12 cellular contexts compared by ENCODE assay signal in genomic region chr2:17757321-17757720, GRCh38. TPM values are rescaled to one million over a fixed set of nuclear protein-coding genes. Genes with fewer than 3 reads are reported as not detected.
A peak's percentile ranks its signal among the peaks of the same experiment; 100 is the strongest.
DNase-seq lines count a peak whose midpoint lies in the region; ATAC-seq and TF ChIP-seq lines count a peak whose summit lies in the region.
"Had no signal": no experiment of that assay in that cellular context is flagged by ENCODE, and none has a peak within 500 bp of the region (broad histone marks: within the 10 kb centered on the region; RNA-seq: fewer than 3 reads in every experiment).

No MANE protein-coding gene starts in this region.

- H4K20me1 ChIP-seq in hepatocyte (ENCODE audit: insufficient read depth, poor library complexity, severe bottlenecking), result no peaks in the 10 kb centered on the region

- no peak overlapping the region for H3K4me3 Mint-ChIP-seq in effector memory CD8-positive, alpha-beta T cell
- H3K4me3 Mint-ChIP-seq: WTC11 had no signal

- H3K27me3 ChIP-seq in left ventricle myocardium inferior (ENCODE audit: low read depth), result no peaks in the 10 kb centered on the region
- H3K27me3 ChIP-seq in right atrium auricular region, result no peaks in the 10 kb centered on the region
- H3K27me3 ChIP-seq in hepatocyte, result no peaks in the 10 kb centered on the region
- H3K27me3 ChIP-seq: tibial nerve had no signal

- peak overlapping the region; percentile 7 for H3K27ac ChIP-seq in left ventricle myocardium inferior (replicated peaks)
- H3K27ac ChIP-seq in right atrium auricular region, result no peak overlapping the region
- no peak overlapping the region for H3K27ac ChIP-seq in hepatocyte
- H3K27ac ChIP-seq: tibial nerve had no signal

- H3K27me3 Mint-ChIP-seq in effector memory CD8-positive, alpha-beta T cell, result no peaks in the 10 kb centered on the region

- TF ChIP-seq CTCF in left ventricle myocardium inferior (IDR thresholded peaks at IDR 0.05; ENCODE audit: borderline replicate concordance) (no peak), right atrium auricular region (IDR thresholded peaks at IDR 0.05) (no peak), hepatocyte (IDR thresholded peaks at IDR 0.05; ENCODE audit: poor library complexity) (no peak)

- no peak overlapping the region for H3K4me2 ChIP-seq in hepatocyte

- in situ Hi-C loops in SK-MEL-5 (cut with HindIII; ENCODE audit: low pct_unique_long_range_greater_than_20kb, low sequenced_read_pairs), result no loop called here

- peaks cover 52% of the 10 kb centered on the region for H3K79me2 ChIP-seq in hepatocyte

- 61% methylated on average over 2 of the region's 2 CpGs for WGBS in hepatocyte (ENCODE audit: low lambda C conversion rate, missing lambda C conversion rate)

- H3K4me1 ChIP-seq in left ventricle myocardium inferior (peaks cover 52% of the 10 kb centered on the region), right atrium auricular region (peaks cover 0 to 24% of the 10 kb centered on the region in 2 donors), hepatocyte (ENCODE audit: insufficient read depth) (peaks cover 11% of the 10 kb centered on the region)

- H3K4me1 Mint-ChIP-seq in effector memory CD8-positive, alpha-beta T cell (ENCODE audit: low read depth in 2 of 2), result peaks cover 13% of the 10 kb centered on the region in 2 donors

- H2AFZ ChIP-seq in hepatocyte, result no peak overlapping the region

- H3K9me2 ChIP-seq in hepatocyte (replicated peaks; ENCODE audit: insufficient read depth), result no peaks in the 10 kb centered on the region

- DNase-seq in left ventricle myocardium inferior, result no peak
- DNase-seq in right atrium auricular region (ENCODE audit: low spot score), result no peak
- DNase-seq in SK-MEL-5 (ENCODE audit: low read depth, low spot score), result peak; percentile 51
- peak; percentile 19 for DNase-seq in hepatocyte (ENCODE audit: low spot score)
- no peak for DNase-seq in stimulated activated CD4-positive, alpha-beta T cell treated with anti-CD3 and anti-CD28 coated beads, Interleukin-4, amount 100 ng/mL, for 1 hour
- DNase-seq in GOT3 (lab: John Stamatoyannopoulos, UW), result no peak
- DNase-seq in central memory CD4-positive, alpha-beta T cell, result no peak
- DNase-seq in effector memory CD8-positive, alpha-beta T cell, result no peak
- DNase-seq: cortex of kidney, MV-4-11 had no signal

- no peak overlapping the region for H3K27ac Mint-ChIP-seq in effector memory CD8-positive, alpha-beta T cell
- H3K27ac Mint-ChIP-seq: WTC11 had no signal

- H3K36me3 Mint-ChIP-seq in effector memory CD8-positive, alpha-beta T cell (ENCODE audit: insufficient read depth), result peaks cover 7% of the 10 kb centered on the region

- no peak for ATAC-seq in effector memory CD8-positive, alpha-beta T cell (replicated peaks)
- ATAC-seq: WTC11 had no signal

- no peaks in the 10 kb centered on the region for H3K9me3 ChIP-seq in left ventricle myocardium inferior (replicated peaks)
- no peaks in the 10 kb centered on the region for H3K9me3 ChIP-seq in right atrium auricular region
- no peaks in the 10 kb centered on the region for H3K9me3 ChIP-seq in hepatocyte (ENCODE audit: low read depth)
- H3K9me3 ChIP-seq: tibial nerve had no signal

- H3K36me3 ChIP-seq in left ventricle myocardium inferior (no peaks in the 10 kb centered on the region), right atrium auricular region (no peaks in the 10 kb centered on the region), hepatocyte (replicated peaks; ENCODE audit: insufficient read depth, low read depth) (no peaks in the 10 kb centered on the region)
- H3K36me3 ChIP-seq: tibial nerve had no signal

- H3K9me3 Mint-ChIP-seq in effector memory CD8-positive, alpha-beta T cell, result no peaks in the 10 kb centered on the region
- H3K9me3 Mint-ChIP-seq: WTC11 had no signal

- H3K4me3 ChIP-seq in left ventricle myocardium inferior (no peak overlapping the region), right atrium auricular region (no peak overlapping the region), hepatocyte (no peak overlapping the region)
- H3K4me3 ChIP-seq: tibial nerve had no signal

- intact Hi-C loops in left ventricle myocardium inferior (cut with micrococcal nuclease), result no loop called here

RNA-seq across cellular contexts. Expression of gene GEN1, which starts 3.4 kb away (rescaled TPM):
- total RNA-seq in left ventricle myocardium inferior (4.3 TPM), right atrium auricular region (1 to 10 TPM; 1.2 to 2.3 TPM), hepatocyte (8.6 and 15.7 TPM in 2 replicates)
- 16.1 and 21.4 TPM in 2 replicates for total RNA-seq in SK-MEL-5 (2014; rRNA removed; shearing (Covaris generic))
- polyA plus RNA-seq in SK-MEL-5 (2015; cell fraction: cytosol; rRNA removed), result 6.8 and 12.7 TPM in 2 replicates
- 79.4 and 87.3 TPM in 2 replicates for polyA plus RNA-seq in SK-MEL-5 (2015; cell fraction: nucleus; rRNA removed)
- 2.7 and 3.2 TPM in 2 replicates for polyA plus RNA-seq in hepatocyte

RNA-seq across cellular contexts. Expression of gene SMC6, which starts 3.7 kb away (rescaled TPM):
- total RNA-seq in left ventricle myocardium inferior, result 13.3 TPM
- 10 to 100 TPM in 1 of 2 donors, 1 to 10 TPM in 1; 6.1 to 12.2 TPM for total RNA-seq in right atrium auricular region
- total RNA-seq in SK-MEL-5 (2014; rRNA removed; shearing (Covaris generic)), result 26.3 and 30.6 TPM in 2 replicates
- 14.8 and 18.4 TPM in 2 replicates for polyA plus RNA-seq in SK-MEL-5 (2015; cell fraction: cytosol; rRNA removed)
- 73.8 and 90.3 TPM in 2 replicates for polyA plus RNA-seq in SK-MEL-5 (2015; cell fraction: nucleus; rRNA removed)
- 13.4 and 18.2 TPM in 2 replicates for total RNA-seq in hepatocyte
- polyA plus RNA-seq in hepatocyte, result 7.1 and 8.9 TPM in 2 replicates

RNA-seq across cellular contexts. Expression of gene MSGN1, which starts 58.9 kb away (rescaled TPM):
- not detected for total RNA-seq in left ventricle myocardium inferior
- total RNA-seq in right atrium auricular region, result not detected
- total RNA-seq in SK-MEL-5 (2014; rRNA removed; shearing (Covaris generic)), result not detected in 2 replicates
- not detected in 2 replicates for polyA plus RNA-seq in SK-MEL-5 (2015; cell fraction: cytosol; rRNA removed)
- not detected in 2 replicates for polyA plus RNA-seq in SK-MEL-5 (2015; cell fraction: nucleus; rRNA removed)
- not detected in 2 replicates for total RNA-seq in hepatocyte
- not detected in 2 replicates for polyA plus RNA-seq in hepatocyte
- total RNA-seq: tibial nerve, WTC11 had no signal

Comparison
In these comparisons a context has a peak if more than half of its experiments do, and no peak if none do; other contexts are left out.
1. DNase-seq: peak in SK-MEL-5 (single experiment) and hepatocyte (single experiment); none in left ventricle myocardium inferior (single experiment), right atrium auricular region (single experiment), stimulated activated CD4-positive, alpha-beta T cell treated with anti-CD3 and anti-CD28 coated beads, Interleukin-4, amount 100 ng/mL, for 1 hour (single experiment), GOT3 (single experiment), central memory CD4-positive, alpha-beta T cell (single experiment) and effector memory CD8-positive, alpha-beta T cell (0 of 3).